8 cellular contexts compared by ENCODE assay signal in genomic region chr19:37312537-37313334, GRCh38. TPM values are rescaled to one million over a fixed set of nuclear protein-coding genes. Genes with fewer than 3 reads are reported as not detected.
DNase-seq lines count a peak whose midpoint lies in the region; TF ChIP-seq lines count a peak whose summit lies in the region.
"Not testable (repeated sequence)": the region's sequence is repeated elsewhere in the genome, so short reads cannot be mapped to it uniquely, and the experiment has no call there.

No MANE protein-coding gene starts in this region.

- peak overlapping the region; percentile 57 for H3K4me3 ChIP-seq in endodermal cell (ENCODE audit: low read length)
- peak overlapping the region; percentile 29 for H3K4me3 ChIP-seq in ovary

- H3K36me3 ChIP-seq in endodermal cell (ENCODE audit: control insufficient read depth, insufficient read depth, low read length); ovary: not testable (repeated sequence)

- H3K27me3 Mint-ChIP-seq in Calu3 (ENCODE audit: unreplicated experiment); T-helper 1 cell treated with Interleukin-12 subunit alpha and Interleukin-12 subunit beta and Interleukin-4 antibody, amounts not matched to agents 30 μg/mL and 1 μg/mL, for 36 hours (ENCODE audit: low read depth); endodermal cell (ENCODE audit: insufficient read depth); stimulated activated naive CD8-positive, alpha-beta T cell treated with anti-CD3 and anti-CD28 coated beads, Interleukin-15, Interleukin-2, amounts not matched to agents 100 ng/mL and 50 ng/mL, for 24 hours: not testable (repeated sequence)

- H3K4me3 Mint-ChIP-seq in Calu3 (ENCODE audit: low read depth, unreplicated experiment) (peak overlapping the region; percentile 64), endodermal cell (peak overlapping the region; percentile 55)
- H3K4me3 Mint-ChIP-seq in T-helper 1 cell treated with Interleukin-12 subunit alpha and Interleukin-12 subunit beta and Interleukin-4 antibody, amounts not matched to agents 30 μg/mL and 1 μg/mL, for 36 hours, result peak overlapping the region; percentile 58
- peak overlapping the region; percentile 70 for H3K4me3 Mint-ChIP-seq in stimulated activated naive CD8-positive, alpha-beta T cell treated with anti-CD3 and anti-CD28 coated beads, Interleukin-15, Interleukin-2, amounts not matched to agents 100 ng/mL and 50 ng/mL, for 24 hours

- H3K4me1 Mint-ChIP-seq in Calu3 (ENCODE audit: low read depth, unreplicated experiment), result peaks cover 12% of the 10 kb centered on the region
- H3K4me1 Mint-ChIP-seq in T-helper 1 cell treated with Interleukin-12 subunit alpha and Interleukin-12 subunit beta and Interleukin-4 antibody, amounts not matched to agents 30 μg/mL and 1 μg/mL, for 36 hours (ENCODE audit: low read depth), result peaks cover 13% of the 10 kb centered on the region
- not testable (repeated sequence) for H3K4me1 Mint-ChIP-seq in endodermal cell
- peaks cover 25% of the 10 kb centered on the region for H3K4me1 Mint-ChIP-seq in stimulated activated naive CD8-positive, alpha-beta T cell treated with anti-CD3 and anti-CD28 coated beads, Interleukin-15, Interleukin-2, amounts not matched to agents 100 ng/mL and 50 ng/mL, for 24 hours (ENCODE audit: low read depth)

- TF ChIP-seq POLR2A in ovary (IDR thresholded peaks at IDR 0.05), result not testable (repeated sequence)

- TF ChIP-seq EP300 in ovary (IDR thresholded peaks at IDR 0.05), result not testable (repeated sequence)

- H3K27me3 ChIP-seq in endodermal cell (ENCODE audit: control insufficient read depth, insufficient read depth, low read length, poor library complexity, severe bottlenecking); ovary: not testable (repeated sequence)

- peaks cover 28% of the 10 kb centered on the region for H3K36me3 Mint-ChIP-seq in Calu3 (ENCODE audit: insufficient read depth, unreplicated experiment)
- H3K36me3 Mint-ChIP-seq in T-helper 1 cell treated with Interleukin-12 subunit alpha and Interleukin-12 subunit beta and Interleukin-4 antibody, amounts not matched to agents 30 μg/mL and 1 μg/mL, for 36 hours (ENCODE audit: low read depth); endodermal cell (ENCODE audit: low read depth); stimulated activated naive CD8-positive, alpha-beta T cell treated with anti-CD3 and anti-CD28 coated beads, Interleukin-15, Interleukin-2, amounts not matched to agents 100 ng/mL and 50 ng/mL, for 24 hours (ENCODE audit: low read depth): not testable (repeated sequence)

- not testable (repeated sequence) for BruUV-seq in Calu3 (replicated peaks; lab: Mats Ljungman, UMichigan)

- WGBS in endodermal cell (ENCODE audit: insufficient coverage in 1 of 2, insufficient read length in 1 of 2), 2 experiments, result 34 to 47% methylated on average over 10 to 30 of the region's 37 CpGs
- 4 to 6% (median 5%) methylated on average over 33 to 37 of the region's 37 CpGs for WGBS in ovary, 3 donors

- CTCF ChIA-PET in Calu3 (lab: Charles Lee), result not testable (repeated sequence)

- not testable (repeated sequence) for H3K9ac ChIP-seq in endodermal cell (ENCODE audit: extremely low read depth, low read length, poor library complexity, severe bottlenecking)

- H3K27ac ChIP-seq in endodermal cell (ENCODE audit: low read depth, low read length), result peak overlapping the region; percentile 44
- not testable (repeated sequence) for H3K27ac ChIP-seq in ovary

- peak; percentile 44 for DNase-seq in Calu3
- peak; percentile 51 for DNase-seq in NCI-H146 (lab: John Stamatoyannopoulos, UW)
- peak; percentile 64 for DNase-seq in activated naive CD4-positive, alpha-beta T cell treated with Interleukin-2 at 50 U/mL for 16 hours
- DNase-seq in endodermal cell, result peak; percentile 80
- DNase-seq in islet precursor cell, result peak; percentile 84
- peak in 4 of 5 donors; percentile 40 to 52 (median 44) for DNase-seq in ovary

- not testable (repeated sequence) for TF ChIP-seq CTCF in Calu3 (IDR thresholded peaks at IDR 0.05; ENCODE audit: unreplicated experiment); endodermal cell (conservative IDR thresholded peaks at IDR 0.05); ovary (IDR thresholded peaks at IDR 0.05)

- not testable (repeated sequence) for H3K4me1 ChIP-seq in endodermal cell (ENCODE audit: control insufficient read depth, insufficient read depth, low read length); ovary (ENCODE audit: insufficient read depth)

- peaks cover 14% of the 10 kb centered on the region for H3K9me3 Mint-ChIP-seq in Calu3 (ENCODE audit: low read depth, unreplicated experiment)
- H3K9me3 Mint-ChIP-seq in T-helper 1 cell treated with Interleukin-12 subunit alpha and Interleukin-12 subunit beta and Interleukin-4 antibody, amounts not matched to agents 30 μg/mL and 1 μg/mL, for 36 hours, result peaks cover 36% of the 10 kb centered on the region
- not testable (repeated sequence) for H3K9me3 Mint-ChIP-seq in endodermal cell; stimulated activated naive CD8-positive, alpha-beta T cell treated with anti-CD3 and anti-CD28 coated beads, Interleukin-15, Interleukin-2, amounts not matched to agents 100 ng/mL and 50 ng/mL, for 24 hours

- peaks cover 13% of the 10 kb centered on the region for H3K9me3 ChIP-seq in endodermal cell (ENCODE audit: control insufficient read depth, low read length)
- H3K9me3 ChIP-seq in ovary, result not testable (repeated sequence)

- H3K27ac Mint-ChIP-seq in Calu3 (ENCODE audit: unreplicated experiment); T-helper 1 cell treated with Interleukin-12 subunit alpha and Interleukin-12 subunit beta and Interleukin-4 antibody, amounts not matched to agents 30 μg/mL and 1 μg/mL, for 36 hours; stimulated activated naive CD8-positive, alpha-beta T cell treated with anti-CD3 and anti-CD28 coated beads, Interleukin-15, Interleukin-2, amounts not matched to agents 100 ng/mL and 50 ng/mL, for 24 hours: not testable (repeated sequence)
- peak overlapping the region; percentile 80 for H3K27ac Mint-ChIP-seq in endodermal cell

- intact Hi-C loops in Calu3 (cut with micrococcal nuclease; ENCODE audit: unreplicated experiment); ovary (cut with DNase I): not testable (repeated sequence)

RNA-seq across cellular contexts. Expression of gene ZNF527, which starts 58.2 kb away (rescaled TPM):
- 5.6 and 6.3 TPM in 2 replicates for total RNA-seq in Calu3 (2022)
- 1 to 10 TPM; 4.6 to 5.3 TPM for total RNA-seq in endodermal cell
- 3.9 TPM for polyA plus RNA-seq in endodermal cell (2013, experiment 1 of 2)
- polyA plus RNA-seq in endodermal cell (2013, experiment 2 of 2), result 3.9 TPM
- total RNA-seq in ovary, result 10 to 100 TPM in 1 of 7 donors, 1 to 10 TPM in 6; 6.1 to 11.5 (median 7.6) TPM
- polyA plus RNA-seq in ovary, result 1 to 10 TPM; 4.8 to 6.1 TPM
